ENCODE assay signal across 8 cellular contexts in the genomic region with DNA sequence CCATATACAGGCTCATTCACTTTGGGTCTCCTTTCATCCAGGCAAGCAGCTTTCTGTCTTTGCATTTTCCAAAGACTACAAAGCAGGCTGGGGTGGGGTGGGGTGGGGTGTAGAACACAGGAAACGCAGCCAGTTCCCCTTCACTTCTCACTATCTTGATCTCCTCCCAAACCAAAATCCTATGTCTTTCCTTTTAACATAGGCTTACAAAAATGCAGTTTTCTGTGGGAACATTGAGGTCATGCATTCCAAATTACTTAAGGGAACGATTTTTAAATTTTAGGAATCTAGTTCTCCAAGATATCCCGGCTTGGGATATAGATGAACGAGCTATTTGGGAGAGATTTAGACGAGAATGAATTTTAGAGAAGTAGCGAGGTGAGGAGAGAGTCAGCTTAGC. TPM values are rescaled to one million over a fixed set of nuclear protein-coding genes. Genes with fewer than 3 reads are reported as not detected.
DNase-seq lines count a peak whose midpoint lies in the region; ATAC-seq and TF ChIP-seq lines count a peak whose summit lies in the region.

No MANE protein-coding gene starts in this region.

- peak overlapping the region; percentile 100 for H2AFZ ChIP-seq in ACC112 (ENCODE audit: low read length, unreplicated experiment)

- DNase-seq in brain microvascular endothelial cell (no peak), NCI-H1436 (lab: John Stamatoyannopoulos, UW) (no peak), NCI-H146 treated with DMSO at 0.1 percent for 48 hours (lab: John Stamatoyannopoulos, UW; ENCODE audit: unreplicated experiment) (no peak), NCI-H2107 treated with DMSO at 0.1 percent for 48 hours (lab: John Stamatoyannopoulos, UW; ENCODE audit: unreplicated experiment) (no peak)

- in situ Hi-C loops in brain microvascular endothelial cell (cut with HindIII; ENCODE audit: low pct_ligation_motif_present, low sequenced_read_pairs) = no loop called here

- H3K9ac ChIP-seq in HUES64 (ENCODE audit: low read depth, low read length) (0 out of 2 replicates have a peak overlapping the region, but pooled peaks have one; percentile 14), muscle layer of colon (ENCODE audit: low read length) (peak overlapping the region; percentile 21)

- H3K36me3 ChIP-seq in ACC112 (ENCODE audit: insufficient read depth, low read length) (no peaks in the 10 kb centered on the region), HUES64 (ENCODE audit: insufficient read depth, low read length) (no peaks in the 10 kb centered on the region), brain microvascular endothelial cell (replicated peaks) (no peaks in the 10 kb centered on the region), muscle layer of colon (ENCODE audit: insufficient read depth, low read length) (no peaks in the 10 kb centered on the region)

- H3K4me3 ChIP-seq in ACC112 (ENCODE audit: low read depth, low read length) (peak overlapping the region; percentile 88), HUES64 (ENCODE audit: low read length) (peak overlapping the region; percentile 83), brain microvascular endothelial cell (ENCODE audit: low read depth, low read length) (peak overlapping the region; percentile 93), muscle layer of colon (ENCODE audit: low read depth in 1 of 2, low read length in 2 of 2) (peak overlapping the region in 1 of 2 donors; percentile 91)

- H3K27me3 ChIP-seq in ACC112 (ENCODE audit: insufficient read depth, low read length) (no peaks in the 10 kb centered on the region), HUES64 (ENCODE audit: insufficient read depth, low read length) (no peaks in the 10 kb centered on the region), brain microvascular endothelial cell (replicated peaks) (no peaks in the 10 kb centered on the region), muscle layer of colon (ENCODE audit: control insufficient read depth in 1 of 2, insufficient read depth in 2 of 2, low read length in 2 of 2) (no peaks in the 10 kb centered on the region)

- peak overlapping the region; percentile 96 for H3K27ac ChIP-seq in ACC112 (ENCODE audit: low read depth, low read length)
- peak overlapping the region; percentile 29; the same call in 1 of the 2 replicates for H3K27ac ChIP-seq in HUES64 (ENCODE audit: low read depth, low read length)
- H3K27ac ChIP-seq in brain microvascular endothelial cell = peak overlapping the region; percentile 73
- H3K27ac ChIP-seq in muscle layer of colon (ENCODE audit: low read depth, low read length) = peak overlapping the region; percentile 94

- H3K9me3 ChIP-seq in HUES64 (ENCODE audit: insufficient read depth, low read depth, low read length) (no peaks in the 10 kb centered on the region), muscle layer of colon (ENCODE audit: low read length) (no peaks in the 10 kb centered on the region)

- H3K4me1 ChIP-seq in ACC112 (ENCODE audit: control insufficient read depth, insufficient read depth, low read length, unreplicated experiment) (peaks cover 10% of the 10 kb centered on the region), HUES64 (ENCODE audit: insufficient read depth, low read length) (peaks cover 10% of the 10 kb centered on the region; the same call in 1 of the 2 replicates), muscle layer of colon (ENCODE audit: insufficient read depth, low read length) (peaks cover 11% of the 10 kb centered on the region)

- ATAC-seq in HG03139 (IDR thresholded peaks at IDR 0.05; ENCODE audit: unreplicated experiment) = no peak

- H3K79me2 ChIP-seq in ACC112 (ENCODE audit: control insufficient read depth, insufficient read depth, low read length, unreplicated experiment) = peaks cover 37% of the 10 kb centered on the region

- TF ChIP-seq CTCF in brain microvascular endothelial cell (IDR thresholded peaks at IDR 0.05; ENCODE audit: low read depth, low read length, missing control alignments) = no peak

- 64% methylated on average over 5 of the region's 6 CpGs for WGBS in HUES64

RNA-seq across cellular contexts. Expression of gene STX12, which starts 0.9 kb away (rescaled TPM):
- polyA plus RNA-seq in HUES64 (2013, experiment 1 of 2) = 8.9 TPM
- polyA plus RNA-seq in HUES64 (2013, experiment 2 of 2) = 11.3 TPM

RNA-seq across cellular contexts. Expression of gene FAM76A, which starts 46.3 kb away (rescaled TPM):
- 5.6 TPM for polyA plus RNA-seq in HUES64 (2013, experiment 1 of 2)
- 6.3 TPM for polyA plus RNA-seq in HUES64 (2013, experiment 2 of 2)

RNA-seq across cellular contexts. Expression of gene PPP1R8, which starts 58.5 kb away (rescaled TPM):
- polyA plus RNA-seq in HUES64 (2013, experiment 1 of 2) = 44.5 TPM
- polyA plus RNA-seq in HUES64 (2013, experiment 2 of 2) = 42.2 TPM

Comparison
In these comparisons a context has a peak if more than half of its experiments do, and no peak if none do; other contexts are left out.
1. H3K27ac ChIP-seq: peak in every context shown above with its lines; median percentile 96 in ACC112; 94 in muscle layer of colon; 73 in brain microvascular endothelial cell; 29 in HUES64.